27 cellular contexts compared by ENCODE assay signal in genomic region chr20:36445847-36446246, GRCh38.
"Had no signal": no experiment of that assay in that cellular context is flagged by ENCODE, and none has a peak within 500 bp of the region (broad histone marks: within the 10 kb centered on the region; RNA-seq: fewer than 3 reads in every experiment).

No MANE protein-coding gene starts in this region.

- ATAC-seq: effector memory CD8-positive, alpha-beta T cell; gastrocnemius medialis; heart right ventricle; left cardiac atrium; left lung; left ventricle myocardium superior; lower lobe of right lung; mucosa of descending colon had no signal

- H3K27me3 ChIP-seq: colonic mucosa, esophagus squamous epithelium, gastrocnemius medialis, heart right ventricle, left lung had no signal

- H3K4me3 Mint-ChIP-seq: dendritic cell treated with granulocyte-macrophage colony-stimulating factor and Interleukin-4, amounts not matched to agents 40 ng/mL and 50 ng/mL, for 4 days; effector memory CD8-positive, alpha-beta T cell; endodermal cell; mesothelial cell of epicardium; naive B cell had no signal

- H3K36me3 Mint-ChIP-seq: mesothelial cell of epicardium had no signal

- H3K27ac Mint-ChIP-seq: dendritic cell treated with granulocyte-macrophage colony-stimulating factor and Interleukin-4, amounts not matched to agents 40 ng/mL and 50 ng/mL, for 4 days; effector memory CD8-positive, alpha-beta T cell; endodermal cell; mesothelial cell of epicardium had no signal

- H3K9me3 Mint-ChIP-seq: dendritic cell treated with granulocyte-macrophage colony-stimulating factor and Interleukin-4, amounts not matched to agents 40 ng/mL and 50 ng/mL, for 4 days; endodermal cell had no signal

- H3K4me3 ChIP-seq: colonic mucosa, esophagus squamous epithelium, gastrocnemius medialis, heart right ventricle, left lung, lower lobe of right lung, mucosa of descending colon had no signal

- H3K9me3 ChIP-seq: colonic mucosa, esophagus squamous epithelium, gastrocnemius medialis, heart right ventricle, left lung, lower lobe of right lung, mucosa of descending colon had no signal

- DNase-seq: colonic mucosa; cortex of kidney; effector CD8-positive, alpha-beta T cell; effector memory CD8-positive, alpha-beta T cell; endodermal cell; erythroblast; esophagus squamous epithelium; foreskin fibroblast; foreskin melanocyte; gastrocnemius medialis; glutamatergic neuron; head of caudate nucleus; heart right ventricle; hippocampal formation; left cardiac atrium; left lung; left ventricle myocardium superior; lower lobe of right lung; mesenchymal stem cell; mucosa of descending colon; naive B cell had no signal

- H3K36me3 ChIP-seq: colonic mucosa, esophagus squamous epithelium, gastrocnemius medialis, heart right ventricle, left lung, lower lobe of right lung had no signal

- FAIRE-seq: endometrium, islet of Langerhans, keratinocyte had no signal

- H3K4me1 ChIP-seq: colonic mucosa, heart right ventricle, left lung, lower lobe of right lung had no signal

- H3K27ac ChIP-seq: colonic mucosa, epithelial cell of prostate, esophagus squamous epithelium, gastrocnemius medialis, heart right ventricle, left lung, lower lobe of right lung had no signal

- H3K4me1 Mint-ChIP-seq: endodermal cell, naive B cell had no signal
